1 cellular context compared by ENCODE assay signal in genomic region chr1:3320246-3321152, GRCh38.
TF ChIP-seq lines count a peak whose summit lies in the region.

No MANE protein-coding gene starts in this region.

TF ChIP-seq in K562, 482 proteins besides CTCF, POLR2A, EP300 and RAD21 (continued from another document):
- TF ChIP-seq AFF4 (CRISPR knock-in tag; IDR thresholded peaks at IDR 0.05) (no peak), ZFX (CRISPR knock-in tag; IDR thresholded peaks at IDR 0.05) (no peak), SIN3A (IDR thresholded peaks at IDR 0.05; ENCODE audit: borderline replicate concordance in 2 of 2, control insufficient read depth in 1 of 2, low read depth in 2 of 2, low read length in 2 of 2) (no peak), ZNF57 (CRISPR knock-in tag; IDR thresholded peaks at IDR 0.05) (no peak), E2F3 (CRISPR knock-in tag; IDR thresholded peaks at IDR 0.05) (no peak)
